1 cellular context compared by ENCODE assay signal in genomic region chr5:72307968-72308852, GRCh38.
A peak's percentile ranks its signal among the peaks of the same experiment; 100 is the strongest.
TF ChIP-seq lines count a peak whose summit lies in the region.

No MANE protein-coding gene starts in this region.

TF ChIP-seq in HepG2, 621 proteins besides CTCF, POLR2A, EP300 and RAD21 (continued from another document):
- TF ChIP-seq BORCS8-MEF2B (CRISPR knock-in tag; IDR thresholded peaks at IDR 0.05) (peak; percentile 95), ZNF646 (CRISPR knock-in tag; IDR thresholded peaks at IDR 0.05) (no peak), ZNF446 (CRISPR knock-in tag; IDR thresholded peaks at IDR 0.05) (no peak), ZNF720 (CRISPR knock-in tag; IDR thresholded peaks at IDR 0.05) (0 out of 2 replicates have a peak, but pooled peaks have one; percentile 19), SNRNP70 (IDR thresholded peaks at IDR 0.05; ENCODE audit: low read depth, low read length) (no peak), PHB2 (IDR thresholded peaks at IDR 0.05; ENCODE audit: partially characterized antibody) (no peak), ZNF652 (CRISPR knock-in tag; IDR thresholded peaks at IDR 0.05; ENCODE audit: borderline replicate concordance, low read depth) (no peak), TFDP1 (CRISPR knock-in tag; IDR thresholded peaks at IDR 0.05; ENCODE audit: borderline replicate concordance) (peak; percentile 84), HIC2 (CRISPR knock-in tag; IDR thresholded peaks at IDR 0.05; ENCODE audit: low read depth) (peak; percentile 51; the same call in 1 of the 2 replicates), CREM (IDR thresholded peaks at IDR 0.05) (no peak; the same call in 1 of the 2 replicates), CREM (CRISPR knock-in tag; IDR thresholded peaks at IDR 0.05) (no peak), ZNF780A (CRISPR knock-in tag; IDR thresholded peaks at IDR 0.05) (peak; percentile 78; the same call in 1 of the 2 replicates), POGZ (CRISPR knock-in tag; IDR thresholded peaks at IDR 0.05) (peak; percentile 99), ZSCAN30 (CRISPR knock-in tag; IDR thresholded peaks at IDR 0.05) (no peak), FLYWCH1 (CRISPR knock-in tag; IDR thresholded peaks at IDR 0.05) (no peak), ZNF280D (CRISPR knock-in tag; IDR thresholded peaks at IDR 0.05) (peak; percentile 95), ZNF772 (CRISPR knock-in tag; IDR thresholded peaks at IDR 0.05) (peak; percentile 98), ZNF253 (CRISPR knock-in tag; IDR thresholded peaks at IDR 0.05; ENCODE audit: borderline replicate concordance) (peak; percentile 72; the same call in 1 of the 2 replicates), JUN (CRISPR knock-in tag; IDR thresholded peaks at IDR 0.05) (peak; percentile 82; the same call in 1 of the 2 replicates), ZMYM2 (CRISPR knock-in tag; IDR thresholded peaks at IDR 0.05) (peak; percentile 47; the same call in 1 of the 2 replicates), ZNF850 (CRISPR knock-in tag; conservative IDR thresholded peaks at IDR 0.05) (0 out of 2 replicates have a peak, but pooled peaks have one; percentile 49), ZNF354B (CRISPR knock-in tag; IDR thresholded peaks at IDR 0.05) (peak; percentile 96), PLSCR1 (CRISPR knock-in tag; IDR thresholded peaks at IDR 0.05; ENCODE audit: borderline replicate concordance) (no peak), ZSCAN25 (CRISPR knock-in tag; IDR thresholded peaks at IDR 0.05) (peak; percentile 50; the same call in 1 of the 2 replicates), SRSF9 (IDR thresholded peaks at IDR 0.05; ENCODE audit: borderline replicate concordance, insufficient read depth, low read depth, low read length, poor library complexity, severe bottlenecking) (no peak), ZNF564 (CRISPR knock-in tag; IDR thresholded peaks at IDR 0.05) (peak; percentile 75; the same call in 1 of the 2 replicates), CENPT (CRISPR knock-in tag; IDR thresholded peaks at IDR 0.05; ENCODE audit: low read depth) (no peak; the same call in 1 of the 2 replicates), GABPB1 (CRISPR knock-in tag; IDR thresholded peaks at IDR 0.05) (peak; percentile 83), RARG (CRISPR knock-in tag; IDR thresholded peaks at IDR 0.05; ENCODE audit: low read depth) (0 out of 2 replicates have a peak, but pooled peaks have one; percentile 55), MAX (IDR thresholded peaks at IDR 0.05) (peak; percentile 93)
